ENCODE assay signal across 36 cellular contexts in the genomic region with DNA sequence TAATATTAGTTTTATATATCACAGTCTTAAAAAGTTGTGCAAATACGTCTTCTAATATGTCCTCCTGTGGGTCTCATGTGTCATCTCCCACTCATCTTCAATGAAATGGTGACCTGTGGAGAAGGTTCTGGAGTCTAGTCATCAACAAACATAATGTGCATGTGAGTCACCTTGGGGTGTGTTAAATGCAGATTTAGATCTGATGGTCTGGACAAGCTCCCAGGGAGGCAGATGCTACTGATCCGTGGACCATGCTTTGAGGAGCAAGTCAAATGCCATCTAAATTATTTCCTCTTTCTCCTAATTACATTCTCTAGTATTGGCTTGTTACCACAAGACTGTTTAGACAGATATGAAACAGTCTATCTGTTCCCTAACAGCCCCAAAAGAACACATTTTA.
"Had no signal": no experiment of that assay in that cellular context is flagged by ENCODE, and none has a peak within 500 bp of the region (broad histone marks: within the 10 kb centered on the region; RNA-seq: fewer than 3 reads in every experiment).

No MANE protein-coding gene starts in this region.

- H3K27ac Mint-ChIP-seq: activated B cell treated with CpG ODN at 0.5 μM for 24 hours; activated CD4-positive, alpha-beta memory T cell treated with anti-CD3 and anti-CD28 coated beads for 36 hours; activated CD4-positive, alpha-beta T cell treated with anti-CD3 and anti-CD28 coated beads, Interleukin-2, amount 10 ng/mL, durations not matched to agents 24 days and 14 days; activated CD8-positive, alpha-beta T cell treated with anti-CD3 and anti-CD28 coated beads for 36 hours; activated naive CD4-positive, alpha-beta T cell treated with anti-CD3 and anti-CD28 coated beads for 36 hours; activated naive CD4-positive, alpha-beta T cell treated with anti-CD3 and anti-CD28 coated beads, Interleukin-2, amount 50 U/mL, for 72 hours; activated naive CD8-positive, alpha-beta T cell treated with anti-CD3 and anti-CD28 coated beads for 36 hours; activated T-cell treated with anti-CD3 and anti-CD28 coated beads, Interleukin-2, amount 50 U/mL, for 72 hours; activated T-helper 1 cell treated with anti-CD3 and anti-CD28 coated beads, Interleukin-12 subunit alpha, Interleukin-12 subunit beta, Interleukin-2, Interleukin-4 antibody, amounts not matched to agents 30 ng/mL and 10 ng/mL and 1 ng/mL, durations not matched to agents 14 hours and 24 hours and 36 hours; activated T-helper 17 cell treated with anti-CD3 and anti-CD28 coated beads, Interleukin-2, amount 50 U/mL, for 72 hours; T-helper 1 cell treated with Interleukin-12 subunit alpha and Interleukin-12 subunit beta and Interleukin-4 antibody, amounts not matched to agents 30 μg/mL and 1 μg/mL, for 36 hours; T-helper 2 cell treated with Interferon-gamma antibody and Interleukin-4, amounts not matched to agents 5 μg/mL and 100 μg/mL, for 36 hours had no signal

- H3K4me1 Mint-ChIP-seq: activated B cell treated with CpG ODN at 0.5 μM for 24 hours; activated CD4-positive, alpha-beta T cell treated with anti-CD3 and anti-CD28 coated beads, Interleukin-2, amount 10 ng/mL, durations not matched to agents 24 days and 14 days; activated naive CD8-positive, alpha-beta T cell treated with anti-CD3 and anti-CD28 coated beads for 36 hours; activated T-helper 17 cell treated with anti-CD3 and anti-CD28 coated beads, Interleukin-2, amount 50 U/mL, for 72 hours had no signal

- H3K4me3 ChIP-seq: adrenal gland, body of pancreas, breast epithelium had no signal

- ATAC-seq: activated CD8-positive, alpha-beta T cell treated with anti-CD3 and anti-CD28 coated beads for 36 hours; activated naive CD4-positive, alpha-beta T cell treated with anti-CD3 and anti-CD28 coated beads, Interleukin-2, amount 50 U/mL, for 72 hours; activated T-cell treated with anti-CD3 and anti-CD28 coated beads, Interleukin-2, amount 50 U/mL, for 4 hours; activated T-cell treated with anti-CD3 and anti-CD28 coated beads, Interleukin-2, amount 50 U/mL, for 72 hours; activated T-helper 17 cell treated with anti-CD3 and anti-CD28 coated beads, Interleukin-2, amount 50 U/mL, for 72 hours; body of pancreas had no signal

- H3K9me3 Mint-ChIP-seq: activated B cell treated with CpG ODN at 0.5 μM for 24 hours; activated naive CD4-positive, alpha-beta T cell treated with anti-CD3 and anti-CD28 coated beads for 36 hours had no signal

- H3K27me3 Mint-ChIP-seq: activated B cell treated with CpG ODN at 0.5 μM for 24 hours; activated CD4-positive, alpha-beta memory T cell treated with anti-CD3 and anti-CD28 coated beads for 36 hours; activated CD4-positive, alpha-beta T cell treated with anti-CD3 and anti-CD28 coated beads, Interleukin-2, amount 10 ng/mL, durations not matched to agents 24 days and 14 days; activated CD8-positive, alpha-beta T cell treated with anti-CD3 and anti-CD28 coated beads for 36 hours; activated naive CD8-positive, alpha-beta T cell treated with anti-CD3 and anti-CD28 coated beads for 36 hours; activated T-helper 17 cell treated with anti-CD3 and anti-CD28 coated beads, Interleukin-2, amount 50 U/mL, for 72 hours had no signal

- H3K36me3 Mint-ChIP-seq: activated CD4-positive, alpha-beta memory T cell treated with anti-CD3 and anti-CD28 coated beads for 36 hours; activated naive CD8-positive, alpha-beta T cell treated with anti-CD3 and anti-CD28 coated beads for 36 hours had no signal

- H3K9me3 ChIP-seq: adrenal gland, body of pancreas had no signal

- H3K27ac ChIP-seq: adrenal gland, body of pancreas, brain microvascular endothelial cell, breast epithelium, VCaP had no signal

- FAIRE-seq: colon, TTC549 had no signal

- DNase-seq: activated B cell treated with CpG ODN at 0.5 μM for 24 hours; activated CD4-positive, alpha-beta memory T cell treated with anti-CD3 and anti-CD28 coated beads for 36 hours; activated CD4-positive, alpha-beta T cell treated with anti-CD3 and anti-CD28 coated beads for 4 hours; activated CD4-positive, alpha-beta T cell treated with anti-CD3 and anti-CD28 coated beads, Interleukin-2, amount 10 ng/mL, durations not matched to agents 24 days and 14 days; activated CD4-positive, alpha-beta T cell treated with anti-CD3 and anti-CD28 coated beads, Interleukin-2, amount 50 U/mL, for 1 hour; activated CD4-positive, alpha-beta T cell treated with anti-CD3 and anti-CD28 coated beads, Interleukin-2, amount 50 U/mL, for 4 hours; activated CD4-positive, CD25-positive, alpha-beta regulatory T cell treated with anti-CD3 and anti-CD28 coated beads, Interleukin-2, amount 50 U/mL, for 72 hours; activated CD8-positive, alpha-beta memory T cell treated with anti-CD3 and anti-CD28 coated beads, Interleukin-2, amount 50 U/mL, for 4 hours; activated CD8-positive, alpha-beta T cell treated with anti-CD3 and anti-CD28 coated beads for 36 hours; activated effector memory CD4-positive, alpha-beta T cell treated with anti-CD3 and anti-CD28 coated beads, Interleukin-2, amount 50 U/mL, for 16 hours; activated gamma-delta T cell treated with Interleukin-2 at 50 U/mL for 16 hours; activated naive CD4-positive, alpha-beta T cell; activated naive CD4-positive, alpha-beta T cell treated with anti-CD3 and anti-CD28 coated beads for 36 hours; activated naive CD4-positive, alpha-beta T cell treated with anti-CD3 and anti-CD28 coated beads, Interleukin-2, amount 50 U/mL, for 16 hours; activated naive CD8-positive, alpha-beta T cell treated with anti-CD3 and anti-CD28 coated beads for 36 hours; activated T-cell treated with anti-CD3 and anti-CD28 coated beads for 4 hours; activated T-cell treated with anti-CD3 and anti-CD28 coated beads, Interleukin-2, amount 50 U/mL, for 1 hour; activated T-cell treated with anti-CD3 and anti-CD28 coated beads, Interleukin-2, amount 50 U/mL, for 4 hours; activated T-cell treated with anti-CD3 and anti-CD28 coated beads, Interleukin-2, amount 50 U/mL, for 72 hours; adrenal gland; amniotic stem cell; aorta; body of pancreas; brain microvascular endothelial cell; central memory CD4-positive, alpha-beta T cell; T-helper 2 cell; T-helper 9 cell had no signal

- H3K4me3 Mint-ChIP-seq: activated B cell treated with CpG ODN at 0.5 μM for 24 hours; activated CD4-positive, alpha-beta memory T cell treated with anti-CD3 and anti-CD28 coated beads for 36 hours; activated CD4-positive, alpha-beta T cell treated with anti-CD3 and anti-CD28 coated beads, Interleukin-2, amount 10 ng/mL, durations not matched to agents 24 days and 14 days; activated CD8-positive, alpha-beta T cell treated with anti-CD3 and anti-CD28 coated beads for 36 hours; activated naive CD4-positive, alpha-beta T cell treated with anti-CD3 and anti-CD28 coated beads for 36 hours; activated naive CD8-positive, alpha-beta T cell treated with anti-CD3 and anti-CD28 coated beads for 36 hours; activated T-cell treated with anti-CD3 and anti-CD28 coated beads, Interleukin-2, amount 50 U/mL, for 4 hours; activated T-cell treated with anti-CD3 and anti-CD28 coated beads, Interleukin-2, amount 50 U/mL, for 72 hours; activated T-helper 1 cell treated with anti-CD3 and anti-CD28 coated beads, Interleukin-12 subunit alpha, Interleukin-12 subunit beta, Interleukin-2, Interleukin-4 antibody, amounts not matched to agents 30 ng/mL and 10 ng/mL and 1 ng/mL, durations not matched to agents 14 hours and 24 hours and 36 hours; activated T-helper 17 cell treated with anti-CD3 and anti-CD28 coated beads, Interleukin-2, amount 50 U/mL, for 72 hours; T-helper 1 cell treated with Interleukin-12 subunit alpha and Interleukin-12 subunit beta and Interleukin-4 antibody, amounts not matched to agents 30 μg/mL and 1 μg/mL, for 36 hours; T-helper 2 cell treated with Interferon-gamma antibody and Interleukin-4, amounts not matched to agents 5 μg/mL and 100 μg/mL, for 36 hours had no signal

- H3K36me3 ChIP-seq: adrenal gland, brain microvascular endothelial cell, breast epithelium had no signal

- H3K27me3 ChIP-seq: adrenal gland, body of pancreas, brain microvascular endothelial cell, breast epithelium had no signal

- H3K4me1 ChIP-seq: adrenal gland, body of pancreas, breast epithelium had no signal
